8 cellular contexts compared by ENCODE assay signal in the genomic region with DNA sequence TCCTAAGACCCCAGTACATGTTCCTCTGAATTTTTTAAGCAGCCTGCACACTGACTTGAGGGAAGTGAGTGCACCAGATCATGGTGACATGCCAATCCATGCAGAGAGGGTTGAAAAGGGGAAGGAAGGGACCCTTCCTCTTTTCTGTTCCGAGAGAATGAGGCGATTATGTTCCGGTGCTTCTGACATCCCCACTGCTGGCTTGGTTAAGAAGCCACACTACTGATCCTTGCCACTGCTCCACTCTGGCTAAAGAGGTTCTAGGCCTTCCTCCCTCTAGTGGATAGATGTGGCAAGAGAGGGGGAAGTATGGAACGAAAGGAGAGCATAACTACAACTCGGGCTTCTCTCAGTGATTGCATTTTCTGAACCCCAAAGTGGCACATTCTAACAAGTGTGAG. TPM values are rescaled to one million over a fixed set of nuclear protein-coding genes. Genes with fewer than 3 reads are reported as not detected.
DNase-seq lines count a peak whose midpoint lies in the region; ATAC-seq, FAIRE-seq and TF ChIP-seq lines count a peak whose summit lies in the region.

No MANE protein-coding gene starts in this region.

- H3K4me3 ChIP-seq in kidney (ENCODE audit: low read length in 2 of 2), result no peak overlapping the region

- peaks cover 0 to 4% of the 10 kb centered on the region in 2 donors for H3K36me3 ChIP-seq in kidney (ENCODE audit: control insufficient read depth in 1 of 2, insufficient read depth in 2 of 2, low read length in 2 of 2)

- intact Hi-C loops in kidney (cut with DNase I), result no loop called here

- TF ChIP-seq CTCF in D721Med (IDR thresholded peaks at IDR 0.05; ENCODE audit: insufficient read depth, missing control alignments) (peak; percentile 62), kidney (IDR thresholded peaks at IDR 0.05; ENCODE audit: borderline replicate concordance, extremely low read depth, insufficient read depth) (peak; percentile 71)

- H3K27ac ChIP-seq in kidney (ENCODE audit: low read depth in 2 of 2, low read length in 2 of 2), result no peak overlapping the region

- FAIRE-seq in D721Med (lab: Jason Lieb, UNC), result no peak
- no peak for FAIRE-seq in kidney (lab: Jason Lieb, UNC)

- DNase-seq in D721Med (ENCODE audit: insufficient read length, low spot score), result no peak
- DNase-seq in RKO (ENCODE audit: low spot score), result peak; percentile 82
- DNase-seq in T47D (ENCODE audit: low read depth in 1 of 2, low spot score in 1 of 2), result peak; percentile 86 to 90
- DNase-seq in kidney, result no peak
- peak; percentile 27 for DNase-seq in stimulated activated naive CD8-positive, alpha-beta T cell treated with anti-CD3 and anti-CD28 coated beads, Interleukin-15, Interleukin-2, amounts not matched to agents 100 U/mL and 50 U/mL, for 24 hours
- DNase-seq in mesenteric fat pad (ENCODE audit: low spot score), result no peak

- peak overlapping the region in 1 of 2 donors; percentile 6 for H3K9ac ChIP-seq in kidney (ENCODE audit: low read length in 2 of 2)

- peaks cover 11 to 17% of the 10 kb centered on the region in 2 donors for H3K4me1 ChIP-seq in kidney (ENCODE audit: control insufficient read depth in 1 of 2, insufficient read depth in 1 of 2, low read depth in 1 of 2, low read length in 2 of 2)

- in situ Hi-C loops in T47D (cut with HindIII; ENCODE audit: low pct_unique_long_range_greater_than_20kb, low sequenced_read_pairs), result no loop called here

- peak; percentile 43 for ATAC-seq in GM19467 (IDR thresholded peaks at IDR 0.05; ENCODE audit: unreplicated experiment)
- ATAC-seq in stimulated activated naive CD8-positive, alpha-beta T cell treated with anti-CD3 and anti-CD28 coated beads, Interleukin-15, Interleukin-2, amounts not matched to agents 100 U/mL and 50 U/mL, for 24 hours, result peak; percentile 73

- TF ChIP-seq RAD21 in Ishikawa (IDR thresholded peaks at IDR 0.05; ENCODE audit: low read depth), result peak; percentile 26; the same call in 1 of the 2 replicates

- no peak for TF ChIP-seq EP300 in Ishikawa (IDR thresholded peaks at IDR 0.05; ENCODE audit: borderline replicate concordance)

- H3K9me3 ChIP-seq in kidney (ENCODE audit: control insufficient read depth in 1 of 2, low read length in 2 of 2), result no peaks in the 10 kb centered on the region

TF ChIP-seq in Ishikawa, 13 proteins besides CTCF, POLR2A, EP300 and RAD21:
- TF ChIP-seq CREB1 (IDR thresholded peaks at IDR 0.05; ENCODE audit: low read depth), result no peak
- no peak for TF ChIP-seq TEAD4 (IDR thresholded peaks at IDR 0.05)
- TF ChIP-seq, protein P1, sequence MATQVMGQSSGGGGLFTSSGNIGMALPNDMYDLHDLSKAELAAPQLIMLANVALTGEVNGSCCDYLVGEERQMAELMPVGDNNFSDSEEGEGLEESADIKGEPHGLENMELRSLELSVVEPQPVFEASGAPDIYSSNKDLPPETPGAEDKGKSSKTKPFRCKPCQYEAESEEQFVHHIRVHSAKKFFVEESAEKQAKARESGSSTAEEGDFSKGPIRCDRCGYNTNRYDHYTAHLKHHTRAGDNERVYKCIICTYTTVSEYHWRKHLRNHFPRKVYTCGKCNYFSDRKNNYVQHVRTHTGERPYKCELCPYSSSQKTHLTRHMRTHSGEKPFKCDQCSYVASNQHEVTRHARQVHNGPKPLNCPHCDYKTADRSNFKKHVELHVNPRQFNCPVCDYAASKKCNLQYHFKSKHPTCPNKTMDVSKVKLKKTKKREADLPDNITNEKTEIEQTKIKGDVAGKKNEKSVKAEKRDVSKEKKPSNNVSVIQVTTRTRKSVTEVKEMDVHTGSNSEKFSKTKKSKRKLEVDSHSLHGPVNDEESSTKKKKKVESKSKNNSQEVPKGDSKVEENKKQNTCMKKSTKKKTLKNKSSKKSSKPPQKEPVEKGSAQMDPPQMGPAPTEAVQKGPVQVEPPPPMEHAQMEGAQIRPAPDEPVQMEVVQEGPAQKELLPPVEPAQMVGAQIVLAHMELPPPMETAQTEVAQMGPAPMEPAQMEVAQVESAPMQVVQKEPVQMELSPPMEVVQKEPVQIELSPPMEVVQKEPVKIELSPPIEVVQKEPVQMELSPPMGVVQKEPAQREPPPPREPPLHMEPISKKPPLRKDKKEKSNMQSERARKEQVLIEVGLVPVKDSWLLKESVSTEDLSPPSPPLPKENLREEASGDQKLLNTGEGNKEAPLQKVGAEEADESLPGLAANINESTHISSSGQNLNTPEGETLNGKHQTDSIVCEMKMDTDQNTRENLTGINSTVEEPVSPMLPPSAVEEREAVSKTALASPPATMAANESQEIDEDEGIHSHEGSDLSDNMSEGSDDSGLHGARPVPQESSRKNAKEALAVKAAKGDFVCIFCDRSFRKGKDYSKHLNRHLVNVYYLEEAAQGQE (IDR thresholded peaks at IDR 0.05; ENCODE audit: low read depth), result no peak
- no peak for TF ChIP-seq CEBPB (IDR thresholded peaks at IDR 0.05)
- TF ChIP-seq EGR1 (IDR thresholded peaks at IDR 0.05), result no peak

RNA-seq across cellular contexts. Expression of gene CYB5R1, which starts 1.8 kb away (rescaled TPM):
- total RNA-seq in kidney (52.7 TPM), mesenteric fat pad (59.8 TPM)
- 94.8 TPM for polyA plus RNA-seq in kidney (ENCODE audit: insufficient read depth, low read depth, low replicate concordance)

RNA-seq across cellular contexts. Expression of gene ADIPOR1, which starts 10.8 kb away (rescaled TPM):
- total RNA-seq in kidney (66.8 TPM), mesenteric fat pad (76.2 TPM)
- 70.0 TPM for polyA plus RNA-seq in kidney (ENCODE audit: insufficient read depth, low read depth, low replicate concordance)

RNA-seq across cellular contexts. Expression of gene TMEM183A, which starts 38.3 kb away (rescaled TPM):
- total RNA-seq in kidney (47.9 TPM), mesenteric fat pad (48.7 TPM)
- 47.5 TPM for polyA plus RNA-seq in kidney (ENCODE audit: insufficient read depth, low read depth, low replicate concordance)

RNA-seq across cellular contexts. Expression of gene KLHL12, which starts 41.9 kb away (rescaled TPM):
- total RNA-seq in kidney, result 28.2 TPM
- polyA plus RNA-seq in kidney (ENCODE audit: insufficient read depth, low read depth, low replicate concordance), result 27.5 TPM
- total RNA-seq in mesenteric fat pad, result 20.7 TPM

RNA-seq across cellular contexts. Expression of gene PPFIA4, which starts 57.4 kb away (rescaled TPM):
- total RNA-seq in kidney (1.7 TPM), mesenteric fat pad (0.55 TPM)
- 5.2 TPM for polyA plus RNA-seq in kidney (ENCODE audit: insufficient read depth, low read depth, low replicate concordance)

Comparison
In these comparisons a context has a peak if more than half of its experiments do, and no peak if none do; other contexts are left out.
1. DNase-seq: peak in RKO (single experiment), T47D (2 of 2) and stimulated activated naive CD8-positive, alpha-beta T cell treated with anti-CD3 and anti-CD28 coated beads, Interleukin-15, Interleukin-2, amounts not matched to agents 100 U/mL and 50 U/mL, for 24 hours (single experiment); none in D721Med (single experiment), kidney (single experiment) and mesenteric fat pad (single experiment).